ENCODE assay signal across 1 cellular context in the genomic region with DNA sequence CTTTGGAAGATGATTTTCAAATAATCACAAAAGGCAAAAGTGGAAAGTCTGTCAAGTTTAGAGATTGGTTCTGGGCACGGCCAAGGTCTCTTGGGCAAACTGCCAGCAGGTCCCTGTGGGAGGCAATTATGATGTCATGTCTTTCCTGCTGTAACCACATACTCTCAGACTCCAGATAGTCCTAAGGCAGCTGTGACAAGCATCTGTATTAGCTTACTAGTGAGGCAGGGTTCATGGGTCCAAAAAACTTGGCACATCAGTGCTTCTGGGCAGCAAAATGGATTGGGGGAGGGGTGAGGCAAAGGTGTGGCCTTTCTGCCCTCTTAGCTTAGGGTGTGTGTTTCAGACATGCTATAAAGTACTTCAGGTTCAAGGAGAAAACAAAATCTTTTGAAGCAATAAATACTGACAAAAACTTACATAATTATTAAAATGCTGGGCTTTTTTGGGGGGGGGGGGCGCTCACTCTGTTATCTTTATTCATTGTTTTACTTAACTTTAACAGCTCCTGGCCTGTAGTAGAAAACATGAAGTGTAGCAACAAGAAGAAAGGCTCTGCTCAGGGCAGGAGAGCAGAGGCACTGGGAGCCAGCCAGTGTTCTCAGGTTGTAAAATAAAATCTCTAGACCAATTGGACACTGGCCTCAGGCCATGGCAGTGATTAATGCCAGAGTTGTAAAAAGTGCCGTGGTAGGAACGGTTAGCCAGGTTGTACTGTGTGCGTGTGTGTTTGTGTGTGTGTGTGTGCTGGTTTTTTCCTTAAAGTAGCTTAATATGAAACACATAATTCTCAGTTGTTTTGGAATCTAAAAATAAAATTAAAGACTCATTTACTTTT.
TF ChIP-seq lines count a peak whose summit lies in the region.

No MANE protein-coding gene starts in this region.

TF ChIP-seq in HEK293, 187 proteins besides CTCF, POLR2A, EP300 and RAD21 (continued from another document and continues in another):
- TF ChIP-seq PATZ1 (tag by site-specific recombination; IDR thresholded peaks at IDR 0.05): peak; percentile 71
- TF ChIP-seq ZNF561 (tag by site-specific recombination; IDR thresholded peaks at IDR 0.05; ENCODE audit: borderline replicate concordance): no peak
- TF ChIP-seq ZNF549 (tag by site-specific recombination; IDR thresholded peaks at IDR 0.05): no peak
- peak; percentile 64 for TF ChIP-seq OSR2 (tag by site-specific recombination; IDR thresholded peaks at IDR 0.05)
- peak; percentile 97 for TF ChIP-seq ZNF629 (tag by site-specific recombination; IDR thresholded peaks at IDR 0.05)
- no peak for TF ChIP-seq ZNF311 (tag by site-specific recombination; IDR thresholded peaks at IDR 0.05; ENCODE audit: borderline replicate concordance)
- peak; percentile 70; the same call in 1 of the 2 replicates for TF ChIP-seq GFI1B (tag by site-specific recombination; IDR thresholded peaks at IDR 0.05)
- TF ChIP-seq ZNF501 (tag by site-specific recombination; IDR thresholded peaks at IDR 0.05): no peak
- peak; percentile 72 for TF ChIP-seq ZBTB20 (tag by site-specific recombination; IDR thresholded peaks at IDR 0.05)
- no peak for TF ChIP-seq BCL6B (tag by site-specific recombination; IDR thresholded peaks at IDR 0.05)
- no peak for TF ChIP-seq KLF16 (tag by site-specific recombination; IDR thresholded peaks at IDR 0.05)
- TF ChIP-seq ZNF621 (tag by site-specific recombination; IDR thresholded peaks at IDR 0.05): no peak
- 0 out of 2 replicates have a peak, but pooled peaks have one; percentile 45 for TF ChIP-seq ZBTB1 (tag by site-specific recombination; IDR thresholded peaks at IDR 0.05)
- TF ChIP-seq ZNF654 (tag by site-specific recombination; IDR thresholded peaks at IDR 0.05; ENCODE audit: low read depth): no peak
- TF ChIP-seq, protein P1, sequence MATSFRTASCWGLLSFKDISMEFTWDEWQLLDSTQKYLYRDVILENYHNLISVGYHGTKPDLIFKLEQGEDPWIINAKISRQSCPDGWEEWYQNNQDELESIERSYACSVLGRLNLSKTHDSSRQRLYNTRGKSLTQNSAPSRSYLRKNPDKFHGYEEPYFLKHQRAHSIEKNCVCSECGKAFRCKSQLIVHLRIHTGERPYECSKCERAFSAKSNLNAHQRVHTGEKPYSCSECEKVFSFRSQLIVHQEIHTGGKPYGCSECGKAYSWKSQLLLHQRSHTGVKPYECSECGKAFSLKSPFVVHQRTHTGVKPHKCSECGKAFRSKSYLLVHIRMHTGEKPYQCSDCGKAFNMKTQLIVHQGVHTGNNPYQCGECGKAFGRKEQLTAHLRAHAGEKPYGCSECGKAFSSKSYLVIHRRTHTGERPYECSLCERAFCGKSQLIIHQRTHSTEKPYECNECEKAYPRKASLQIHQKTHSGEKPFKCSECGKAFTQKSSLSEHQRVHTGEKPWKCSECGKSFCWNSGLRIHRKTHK (tag by site-specific recombination; IDR thresholded peaks at IDR 0.05): no peak
- TF ChIP-seq ZNF580 (tag by site-specific recombination; IDR thresholded peaks at IDR 0.05): peak; percentile 48
- TF ChIP-seq SCRT2 (tag by site-specific recombination; IDR thresholded peaks at IDR 0.05): no peak; the same call in 1 of the 2 replicates
- TF ChIP-seq ZSCAN18 (tag by site-specific recombination; IDR thresholded peaks at IDR 0.05): no peak
- TF ChIP-seq ZNF596 (tag by site-specific recombination; IDR thresholded peaks at IDR 0.05): no peak
- TF ChIP-seq, protein P2, sequence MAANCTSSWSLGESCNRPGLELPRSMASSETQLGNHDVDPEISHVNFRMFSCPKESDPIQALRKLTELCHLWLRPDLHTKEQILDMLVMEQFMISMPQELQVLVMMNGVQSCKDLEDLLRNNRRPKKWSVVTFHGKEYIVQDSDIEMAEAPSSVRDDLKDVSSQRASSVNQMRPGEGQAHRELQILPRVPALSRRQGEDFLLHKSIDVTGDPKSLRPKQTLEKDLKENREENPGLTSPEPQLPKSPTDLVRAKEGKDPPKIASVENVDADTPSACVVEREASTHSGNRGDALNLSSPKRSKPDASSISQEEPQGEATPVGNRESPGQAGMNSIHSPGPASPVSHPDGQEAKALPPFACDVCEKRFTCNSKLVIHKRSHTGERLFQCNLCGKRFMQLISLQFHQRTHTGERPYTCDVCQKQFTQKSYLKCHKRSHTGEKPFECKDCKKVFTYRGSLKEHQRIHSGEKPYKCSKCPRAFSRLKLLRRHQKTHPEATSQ (tag by site-specific recombination; IDR thresholded peaks at IDR 0.05): no peak
- peak; percentile 80 for TF ChIP-seq ZSCAN30 (tag by site-specific recombination; IDR thresholded peaks at IDR 0.05)
- TF ChIP-seq ZNF175 (tag by site-specific recombination; IDR thresholded peaks at IDR 0.05): no peak
- peak; percentile 52; the same call in 1 of the 2 replicates for TF ChIP-seq ZNF24 (tag by site-specific recombination; IDR thresholded peaks at IDR 0.05)
- TF ChIP-seq ZFP69B (tag by site-specific recombination; IDR thresholded peaks at IDR 0.05): peak; percentile 16; the same call in 1 of the 2 replicates
- peak; percentile 97 for TF ChIP-seq ZNF660 (tag by site-specific recombination; IDR thresholded peaks at IDR 0.05)
- no peak for TF ChIP-seq ZNF639 (tag by site-specific recombination; IDR thresholded peaks at IDR 0.05)
- TF ChIP-seq ZNF292 (tag by site-specific recombination; IDR thresholded peaks at IDR 0.05; ENCODE audit: borderline replicate concordance, low read depth): no peak
- no peak for TF ChIP-seq ZNF48 (tag by site-specific recombination; IDR thresholded peaks at IDR 0.05)
- TF ChIP-seq ZNF518A (tag by site-specific recombination; conservative IDR thresholded peaks at IDR 0.05; ENCODE audit: low read depth): no peak; the same call in 1 of the 2 replicates
- TF ChIP-seq ELK4 (IDR thresholded peaks at IDR 0.05; ENCODE audit: borderline replicate concordance, low read depth, low read length): no peak
- TF ChIP-seq PRDM10 (tag by site-specific recombination; IDR thresholded peaks at IDR 0.05): peak; percentile 61
